12 cellular contexts compared by ENCODE assay signal in the genomic region with DNA sequence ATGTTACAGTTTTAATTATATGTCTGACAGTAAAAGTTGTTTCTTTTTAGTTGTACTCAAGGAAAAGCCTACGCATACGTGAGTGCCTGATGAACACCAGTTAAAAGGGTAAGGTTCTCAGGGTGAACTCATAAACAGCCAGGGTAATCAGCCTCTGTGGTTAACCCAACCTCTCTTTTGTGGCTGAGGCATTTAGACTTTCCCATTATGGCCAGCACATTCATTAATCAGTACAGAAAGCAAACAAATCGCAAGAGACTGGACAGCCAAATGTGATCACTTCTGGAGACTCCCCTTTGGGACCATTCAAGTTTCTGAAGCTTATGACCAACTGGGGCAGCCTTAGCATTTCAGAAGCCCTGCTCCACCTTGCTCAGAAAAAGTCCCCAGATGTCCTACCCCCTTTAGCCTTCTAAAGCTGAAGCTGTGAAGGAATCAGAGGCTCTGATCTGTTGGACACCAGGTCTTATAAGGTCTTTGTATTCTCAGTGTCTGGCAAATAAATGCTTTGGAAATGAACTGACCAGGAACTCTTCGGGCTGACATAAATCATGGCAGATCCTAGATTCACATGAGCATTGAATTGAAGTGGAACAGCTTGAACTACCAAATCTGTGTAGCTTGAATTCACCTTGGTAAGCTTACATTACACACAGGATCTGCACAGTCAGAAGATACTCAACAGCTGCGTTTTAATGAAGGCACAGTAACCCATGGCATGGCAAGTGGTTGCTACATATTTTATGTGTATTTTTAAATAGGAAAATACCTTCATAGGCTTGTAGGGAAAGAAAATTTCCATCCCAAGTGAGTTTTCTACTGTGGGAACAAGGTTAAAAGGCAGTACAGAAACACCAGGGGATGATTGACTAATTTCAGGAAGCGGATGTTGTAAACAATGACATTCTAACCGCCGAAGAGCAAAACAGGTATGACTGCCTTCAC. TPM values are rescaled to one million over a fixed set of nuclear protein-coding genes. Genes with fewer than 3 reads are reported as not detected.
DNase-seq lines count a peak whose midpoint lies in the region; ATAC-seq and TF ChIP-seq lines count a peak whose summit lies in the region.
"Had no signal": no experiment of that assay in that cellular context is flagged by ENCODE, and none has a peak within 500 bp of the region (broad histone marks: within the 10 kb centered on the region; RNA-seq: fewer than 3 reads in every experiment).

No MANE protein-coding gene starts in this region.

- peaks cover 58% of the 10 kb centered on the region for H3K27me3 Mint-ChIP-seq in activated T-cell treated with anti-CD3 and anti-CD28 coated beads, Interleukin-2, amount 50 U/mL, for 72 hours (ENCODE audit: low read depth)
- H3K27me3 Mint-ChIP-seq in activated T-cell treated with anti-CD3 and anti-CD28 coated beads, Interleukin-2, amount 50 U/mL, for 24 hours: peaks cover 67% of the 10 kb centered on the region
- H3K27me3 Mint-ChIP-seq in activated CD4-positive, alpha-beta T cell treated with anti-CD3 and anti-CD28 coated beads, Interleukin-2, amount 10 ng/mL, durations not matched to agents 7 days and 5 days: peaks cover 60% of the 10 kb centered on the region

- H3K9me3 Mint-ChIP-seq in activated T-cell treated with anti-CD3 and anti-CD28 coated beads, Interleukin-2, amount 50 U/mL, for 72 hours: no peaks in the 10 kb centered on the region
- H3K9me3 Mint-ChIP-seq in activated T-cell treated with anti-CD3 and anti-CD28 coated beads, Interleukin-2, amount 50 U/mL, for 24 hours: no peaks in the 10 kb centered on the region
- H3K9me3 Mint-ChIP-seq in activated CD4-positive, alpha-beta T cell treated with anti-CD3 and anti-CD28 coated beads, Interleukin-2, amount 10 ng/mL, durations not matched to agents 7 days and 5 days: no peaks in the 10 kb centered on the region

- peaks cover 15% of the 10 kb centered on the region for H3K4me1 Mint-ChIP-seq in activated T-cell treated with anti-CD3 and anti-CD28 coated beads, Interleukin-2, amount 50 U/mL, for 72 hours (ENCODE audit: low read depth)
- H3K4me1 Mint-ChIP-seq in activated T-cell treated with anti-CD3 and anti-CD28 coated beads, Interleukin-2, amount 50 U/mL, for 24 hours (ENCODE audit: low read depth): peaks cover 6% of the 10 kb centered on the region
- no peaks in the 10 kb centered on the region for H3K4me1 Mint-ChIP-seq in activated CD4-positive, alpha-beta T cell treated with anti-CD3 and anti-CD28 coated beads, Interleukin-2, amount 10 ng/mL, durations not matched to agents 7 days and 5 days

- H3K36me3 ChIP-seq in RWPE2 (ENCODE audit: low read depth): no peaks in the 10 kb centered on the region

- peak overlapping the region; percentile 67 for H3K27ac ChIP-seq in RWPE2 (ENCODE audit: poor library complexity, severe bottlenecking)

- peak overlapping the region in 1 of 2 donors; percentile 37 for H3K4me3 Mint-ChIP-seq in activated T-cell treated with anti-CD3 and anti-CD28 coated beads, Interleukin-2, amount 50 U/mL, for 72 hours
- H3K4me3 Mint-ChIP-seq in activated T-cell treated with anti-CD3 and anti-CD28 coated beads, Interleukin-2, amount 50 U/mL, for 24 hours: no peak overlapping the region
- no peak overlapping the region for H3K4me3 Mint-ChIP-seq in activated CD4-positive, alpha-beta T cell treated with anti-CD3 and anti-CD28 coated beads, Interleukin-2, amount 10 ng/mL, durations not matched to agents 7 days and 5 days
- H3K4me3 Mint-ChIP-seq: activated naive CD8-positive, alpha-beta T cell had no signal

- no peaks in the 10 kb centered on the region for H3K27me3 ChIP-seq in RWPE2 (ENCODE audit: insufficient read depth, poor library complexity, severe bottlenecking)

- H3K9me3 ChIP-seq in RWPE2 (ENCODE audit: severe bottlenecking): no peaks in the 10 kb centered on the region

- no peak for TF ChIP-seq CTCF in RWPE2 (IDR thresholded peaks at IDR 0.05; ENCODE audit: poor library complexity, severe bottlenecking)

- POLR2A ChIA-PET in activated CD4-positive, alpha-beta T cell treated with anti-CD3 and anti-CD28 coated beads, Interleukin-2, amount 10 ng/mL, durations not matched to agents 7 days and 5 days (lab: Charles Lee): no interaction called here

- peaks cover 26% of the 10 kb centered on the region for H3K4me1 ChIP-seq in RWPE2 (ENCODE audit: insufficient read depth, poor library complexity, severe bottlenecking)

- H3K36me3 Mint-ChIP-seq in activated T-cell treated with anti-CD3 and anti-CD28 coated beads, Interleukin-2, amount 50 U/mL, for 72 hours (ENCODE audit: insufficient read depth in 2 of 2): no peaks in the 10 kb centered on the region
- no peaks in the 10 kb centered on the region for H3K36me3 Mint-ChIP-seq in activated T-cell treated with anti-CD3 and anti-CD28 coated beads, Interleukin-2, amount 50 U/mL, for 24 hours (ENCODE audit: low read depth)
- no peaks in the 10 kb centered on the region for H3K36me3 Mint-ChIP-seq in activated CD4-positive, alpha-beta T cell treated with anti-CD3 and anti-CD28 coated beads, Interleukin-2, amount 10 ng/mL, durations not matched to agents 7 days and 5 days (ENCODE audit: low read depth)
- H3K36me3 Mint-ChIP-seq: activated naive CD8-positive, alpha-beta T cell had no signal

- CTCF ChIA-PET in activated CD4-positive, alpha-beta T cell treated with anti-CD3 and anti-CD28 coated beads, Interleukin-2, amount 10 ng/mL, durations not matched to agents 7 days and 5 days (lab: Charles Lee): interaction anchor here (0.6 kb wide), 2 partner anchors 14 to 619 kb away, joined by 3 to 4 read pairs; no protein-coding TSS in a partner anchor

- no peak overlapping the region for H3K27ac Mint-ChIP-seq in activated T-cell treated with anti-CD3 and anti-CD28 coated beads, Interleukin-2, amount 50 U/mL, for 72 hours
- no peak overlapping the region for H3K27ac Mint-ChIP-seq in activated T-cell treated with anti-CD3 and anti-CD28 coated beads, Interleukin-2, amount 50 U/mL, for 24 hours
- H3K27ac Mint-ChIP-seq in activated CD4-positive, alpha-beta T cell treated with anti-CD3 and anti-CD28 coated beads, Interleukin-2, amount 10 ng/mL, durations not matched to agents 7 days and 5 days: no peak overlapping the region
- H3K27ac Mint-ChIP-seq: activated naive CD8-positive, alpha-beta T cell had no signal

- no peak overlapping the region for H3K4me3 ChIP-seq in RWPE2 (ENCODE audit: severe bottlenecking)

- peak; percentile 77 for ATAC-seq in activated T-cell treated with anti-CD3 and anti-CD28 coated beads, Interleukin-2, amount 50 U/mL, for 72 hours (replicated peaks in 1 of 2)
- ATAC-seq in RWPE2 (ENCODE audit: low read depth): peak; percentile 53
- ATAC-seq in GM21723 (IDR thresholded peaks at IDR 0.05; ENCODE audit: unreplicated experiment): no peak

- peak; percentile 26 to 38 for DNase-seq in activated T-cell treated with anti-CD3 and anti-CD28 coated beads, Interleukin-2, amount 50 U/mL, for 72 hours
- no peak for DNase-seq in activated T-cell treated with anti-CD3 and anti-CD28 coated beads, Interleukin-2, amount 50 U/mL, for 24 hours
- DNase-seq in RWPE2 (ENCODE audit: low spot score) (no peak), islet precursor cell (peak; percentile 60), ureter (ENCODE audit: low spot score) (no peak), cerebellar cortex (ENCODE audit: low spot score) (no peak)
- DNase-seq in activated CD4-positive, alpha-beta T cell treated with anti-CD3 and anti-CD28 coated beads, Interleukin-2, amount 10 ng/mL, durations not matched to agents 7 days and 5 days: no peak
- DNase-seq: activated CD4-positive, alpha-beta T cell treated with anti-CD3 and anti-CD28 coated beads for 48 hours; GF-D8; Right ventricle myocardium superior had no signal

RNA-seq across cellular contexts. Expression of a gene that starts 18.7 kb away (rescaled TPM):
- total RNA-seq in activated T-cell treated with anti-CD3 and anti-CD28 coated beads, Interleukin-2, amount 50 U/mL, for 72 hours: not detected
- total RNA-seq in ureter: 39.5 TPM
- not detected for total RNA-seq in activated CD4-positive, alpha-beta T cell treated with anti-CD3 and anti-CD28 coated beads, Interleukin-2, amount 10 ng/mL, durations not matched to agents 7 days and 5 days

Comparison
In these comparisons a context has a peak if more than half of its experiments do, and no peak if none do; other contexts are left out.
1. DNase-seq: peak in activated T-cell treated with anti-CD3 and anti-CD28 coated beads, Interleukin-2, amount 50 U/mL, for 72 hours (2 of 2) and islet precursor cell (single experiment); none in activated T-cell treated with anti-CD3 and anti-CD28 coated beads, Interleukin-2, amount 50 U/mL, for 24 hours (single experiment), RWPE2 (single experiment), ureter (single experiment), cerebellar cortex (single experiment) and activated CD4-positive, alpha-beta T cell treated with anti-CD3 and anti-CD28 coated beads, Interleukin-2, amount 10 ng/mL, durations not matched to agents 7 days and 5 days (single experiment).
2. RNA of a gene that starts 18.7 kb away (total RNA-seq): 39.5 TPM in ureter (single experiment); not detected in activated T-cell treated with anti-CD3 and anti-CD28 coated beads, Interleukin-2, amount 50 U/mL, for 72 hours and not detected in activated CD4-positive, alpha-beta T cell treated with anti-CD3 and anti-CD28 coated beads, Interleukin-2, amount 10 ng/mL, durations not matched to agents 7 days and 5 days; every median in the first group is over 10 times any median in the second.